8 cellular contexts compared by ENCODE assay signal in the genomic region with DNA sequence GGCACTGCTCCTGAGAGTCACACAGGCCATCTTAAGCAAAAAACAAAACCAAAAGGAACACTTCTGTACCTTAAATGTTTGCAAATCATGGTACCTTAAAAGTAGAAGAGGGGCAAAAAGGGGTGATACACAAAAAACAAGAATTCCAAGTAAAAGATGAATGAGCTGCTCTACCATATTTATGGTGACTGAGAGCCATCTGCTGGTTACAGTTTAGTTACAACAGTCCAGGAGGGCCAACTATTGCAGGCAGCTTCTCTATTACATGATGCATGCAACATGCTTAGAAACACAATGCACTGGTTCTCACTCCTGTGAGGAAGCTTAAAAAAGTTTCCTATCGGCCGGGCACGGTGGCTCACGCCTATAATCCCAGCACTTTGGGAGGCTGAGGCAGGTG. TPM values are rescaled to one million over a fixed set of nuclear protein-coding genes. Genes with fewer than 3 reads are reported as not detected.
DNase-seq lines count a peak whose midpoint lies in the region; ATAC-seq, FAIRE-seq and TF ChIP-seq lines count a peak whose summit lies in the region.

No MANE protein-coding gene starts in this region.

- DNase-seq in GM10248 (ENCODE audit: extremely low spot score) (peak; percentile 52), NCI-H526 (lab: John Stamatoyannopoulos, UW) (peak; percentile 0 to 44), cardiac fibroblast (ENCODE audit: low read depth in 2 of 2) (peak; percentile 73 to 79), aorta (no peak)

- ATAC-seq in HG02884 (IDR thresholded peaks at IDR 0.05; ENCODE audit: unreplicated experiment) (no peak), aorta (ENCODE audit: low FRiP score) (no peak), HG03025 (IDR thresholded peaks at IDR 0.05; ENCODE audit: low FRiP score, unreplicated experiment) (no peak)

- peak; percentile 54 for TF ChIP-seq CTCF in GM10248 (IDR thresholded peaks at IDR 0.05; ENCODE audit: control extremely low read depth, extremely low read depth, low read depth, missing control alignments)
- TF ChIP-seq CTCF in cardiac fibroblast (IDR thresholded peaks at IDR 0.05; ENCODE audit: low read depth, low read length): peak; percentile 50
- TF ChIP-seq CTCF in liver (IDR thresholded peaks at IDR 0.05; ENCODE audit: low read depth, low read length, missing input control): peak; percentile 42

- H3K27me3 ChIP-seq in liver (ENCODE audit: control insufficient read depth in 4 of 4, insufficient read depth in 4 of 4, low read length in 3 of 4) (no peaks in the 10 kb centered on the region), aorta (ENCODE audit: control insufficient read depth in 1 of 2, insufficient read depth in 2 of 2, low read length in 1 of 2) (no peaks in the 10 kb centered on the region)

- H3K9ac ChIP-seq in liver (ENCODE audit: low read depth in 1 of 2, low read length in 2 of 2): no peak overlapping the region

- CTCF ChIA-PET in GM10248 (lab: Yijun Ruan, JAX): interaction anchor here (1.0 to 2.6 kb wide), 9 partner anchors 9 to 580 kb away, joined by 3 to 7 read pairs (median 5); no protein-coding TSS in a partner anchor

- peak; percentile 77 to 78 for TF ChIP-seq RAD21 in liver (IDR thresholded peaks at IDR 0.05)

- H3K4me1 ChIP-seq in liver (ENCODE audit: control insufficient read depth in 4 of 4, insufficient read depth in 4 of 4, low read length in 3 of 4) (no peaks in the 10 kb centered on the region), aorta (ENCODE audit: control insufficient read depth in 1 of 2, insufficient read depth in 2 of 2, low read length in 2 of 2) (no peaks in the 10 kb centered on the region)

- intact Hi-C loops in aorta (cut with DNase I): loop anchor here (2.0 to 5.0 kb wide), 3 partner anchors 230 to 530 kb away; no protein-coding TSS in a partner anchor

- H3K4me3 ChIP-seq in cardiac fibroblast (replicated peaks in 1 of 2; ENCODE audit: low read depth in 2 of 2, low read length in 2 of 2): no peak overlapping the region
- H3K4me3 ChIP-seq in liver (ENCODE audit: low read depth in 1 of 3, low read length in 3 of 3): no peak overlapping the region
- H3K4me3 ChIP-seq in aorta (ENCODE audit: low read length in 2 of 2): no peak overlapping the region

- POLR2A ChIA-PET in GM10248 (lab: Yijun Ruan, JAX): no interaction called here

- H3K9me3 ChIP-seq in liver (ENCODE audit: control insufficient read depth in 4 of 4, low read length in 3 of 4) (no peaks in the 10 kb centered on the region), aorta (ENCODE audit: control insufficient read depth, low read length) (no peaks in the 10 kb centered on the region)

- H3K27ac ChIP-seq in liver (ENCODE audit: low read depth in 1 of 2, low read length in 2 of 2) (no peak overlapping the region), aorta (ENCODE audit: low read depth in 1 of 2, low read length in 2 of 2) (no peak overlapping the region)

- no peaks in the 10 kb centered on the region for H3K36me3 ChIP-seq in liver (ENCODE audit: control insufficient read depth in 4 of 4, insufficient read depth in 3 of 4, low read depth in 1 of 4, low read length in 3 of 4)
- no peaks in the 10 kb centered on the region for H3K36me3 ChIP-seq in aorta (ENCODE audit: control insufficient read depth in 1 of 2, insufficient read depth in 2 of 2, low read length in 1 of 2)

- FAIRE-seq in A204.1 (lab: Jason Lieb, UNC): peak; percentile 65

- WGBS in liver: 75% methylated on average over 4 of the region's 4 CpGs
- WGBS in aorta, 2 donors: 23 to 25% methylated on average over 4 of the region's 4 CpGs

TF ChIP-seq in liver, 16 proteins besides CTCF, POLR2A, EP300 and RAD21:
- TF ChIP-seq GABPA (IDR thresholded peaks at IDR 0.05 in 1 of 2, conservative IDR thresholded peaks at IDR 0.05 in 1 of 2): no peak
- no peak for TF ChIP-seq RXRA (IDR thresholded peaks at IDR 0.05)
- TF ChIP-seq, protein P1, sequence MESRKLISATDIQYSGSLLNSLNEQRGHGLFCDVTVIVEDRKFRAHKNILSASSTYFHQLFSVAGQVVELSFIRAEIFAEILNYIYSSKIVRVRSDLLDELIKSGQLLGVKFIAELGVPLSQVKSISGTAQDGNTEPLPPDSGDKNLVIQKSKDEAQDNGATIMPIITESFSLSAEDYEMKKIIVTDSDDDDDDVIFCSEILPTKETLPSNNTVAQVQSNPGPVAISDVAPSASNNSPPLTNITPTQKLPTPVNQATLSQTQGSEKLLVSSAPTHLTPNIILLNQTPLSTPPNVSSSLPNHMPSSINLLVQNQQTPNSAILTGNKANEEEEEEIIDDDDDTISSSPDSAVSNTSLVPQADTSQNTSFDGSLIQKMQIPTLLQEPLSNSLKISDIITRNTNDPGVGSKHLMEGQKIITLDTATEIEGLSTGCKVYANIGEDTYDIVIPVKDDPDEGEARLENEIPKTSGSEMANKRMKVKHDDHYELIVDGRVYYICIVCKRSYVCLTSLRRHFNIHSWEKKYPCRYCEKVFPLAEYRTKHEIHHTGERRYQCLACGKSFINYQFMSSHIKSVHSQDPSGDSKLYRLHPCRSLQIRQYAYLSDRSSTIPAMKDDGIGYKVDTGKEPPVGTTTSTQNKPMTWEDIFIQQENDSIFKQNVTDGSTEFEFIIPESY (IDR thresholded peaks at IDR 0.05): no peak
- no peak for TF ChIP-seq FOXA2 (IDR thresholded peaks at IDR 0.05)
- no peak for TF ChIP-seq EGR1 (IDR thresholded peaks at IDR 0.05; ENCODE audit: low read depth in 2 of 2)
- TF ChIP-seq HNF4A (conservative IDR thresholded peaks at IDR 0.05): no peak
- no peak for TF ChIP-seq TAF1 (conservative IDR thresholded peaks at IDR 0.05)
TF ChIP-seq in liver: peak in this region for 0.

RNA-seq across cellular contexts. Expression of a gene that starts 53.5 kb away (rescaled TPM):
- total RNA-seq in liver (10 to 100 TPM; 26.6 to 30.8 TPM), aorta (10 to 100 TPM; 57.4 to 63.4 TPM)
- polyA plus RNA-seq in liver (10 to 100 TPM; 14.7 to 39.5 TPM), aorta (100 to 1,000 TPM in 1 of 2 donors, 10 to 100 TPM in 1; 73.6 to 108 TPM)

RNA-seq across cellular contexts. Expression of a gene that starts 54.4 kb away (rescaled TPM):
- total RNA-seq in liver: under 1 TPM in 1 of 2 donors, not detected in 1; 0.33 TPM
- polyA plus RNA-seq in liver: not detected
- under 1 TPM in 1 of 2 donors, not detected in 1; 0.39 TPM for total RNA-seq in aorta
- polyA plus RNA-seq in aorta: not detected

Comparison
In these comparisons a context has a peak if more than half of its experiments do, and no peak if none do; other contexts are left out.
1. DNase-seq: peak in GM10248 (single experiment), NCI-H526 (2 of 2) and cardiac fibroblast (2 of 2); none in aorta (0 of 2).
2. Peak in every context shown above with its lines, with median percentiles within 50 percentile points of each other: CTCF ChIP-seq.